8 cellular contexts compared by ENCODE assay signal in genomic region chr10:102352066-102352715, GRCh38. TPM values are rescaled to one million over a fixed set of nuclear protein-coding genes. Genes with fewer than 3 reads are reported as not detected.
DNase-seq lines count a peak whose midpoint lies in the region; TF ChIP-seq lines count a peak whose summit lies in the region.

No MANE protein-coding gene starts in this region.

- TF ChIP-seq CTCF in Loucy (conservative IDR thresholded peaks at IDR 0.05; ENCODE audit: low read length) (peak; percentile 99), glutamatergic neuron (IDR thresholded peaks at IDR 0.05; ENCODE audit: partially characterized antibody, unreplicated experiment) (peak; percentile 94), vagina (IDR thresholded peaks at IDR 0.05) (peak; percentile 73 to 91 (median 74))

- H3K4me3 ChIP-seq in Loucy (ENCODE audit: low read length, poor library complexity, severe bottlenecking) (no peak overlapping the region), vagina (no peak overlapping the region)

- no peaks in the 10 kb centered on the region for H3K9me3 ChIP-seq in Loucy (ENCODE audit: insufficient read depth, low read depth, low read length)
- H3K9me3 ChIP-seq in vagina: no peaks in the 10 kb centered on the region

- no peak overlapping the region for H3K4me2 ChIP-seq in Loucy (ENCODE audit: low read depth, low read length, poor library complexity, severe bottlenecking)

- H3K4me1 ChIP-seq in Loucy (ENCODE audit: insufficient read depth, low read length, poor library complexity, severe bottlenecking) (no peaks in the 10 kb centered on the region), vagina (no peaks in the 10 kb centered on the region)

- H2AFZ ChIP-seq in Loucy (ENCODE audit: low read length): no peak overlapping the region

- H3K9me3 Mint-ChIP-seq in activated naive CD4-positive, alpha-beta T cell treated with anti-CD3 and anti-CD28 coated beads for 36 hours: no peaks in the 10 kb centered on the region
- peaks cover 4% of the 10 kb centered on the region for H3K9me3 Mint-ChIP-seq in glutamatergic neuron (ENCODE audit: unreplicated experiment)

- CTCF ChIA-PET in activated naive CD4-positive, alpha-beta T cell treated with anti-CD3 and anti-CD28 coated beads for 36 hours (lab: Charles Lee): interaction anchor here (0.6 to 17.1 kb wide), 43 partner anchors 8 to 234 kb away, joined by 3 to 685 read pairs (median 5); partner anchors contain the start of genes ELOVL3, GBF1 and PITX3

- no peaks in the 10 kb centered on the region for H3K27me3 Mint-ChIP-seq in activated naive CD4-positive, alpha-beta T cell treated with anti-CD3 and anti-CD28 coated beads for 36 hours (ENCODE audit: low read depth)
- no peaks in the 10 kb centered on the region for H3K27me3 Mint-ChIP-seq in glutamatergic neuron (ENCODE audit: unreplicated experiment)

- no peaks in the 10 kb centered on the region for H3K9me2 ChIP-seq in Loucy (replicated peaks; ENCODE audit: low read depth, low read length)

- no peaks in the 10 kb centered on the region for H3F3A ChIP-seq in Loucy (ENCODE audit: low read depth)

- H3K36me3 ChIP-seq in Loucy (ENCODE audit: insufficient read depth, low read length): peaks cover 79% of the 10 kb centered on the region
- H3K36me3 ChIP-seq in vagina: peaks cover 0 to 34% of the 10 kb centered on the region in 2 donors

- H3K27ac ChIP-seq in vagina: no peak overlapping the region

- no peaks in the 10 kb centered on the region for H3K27me3 ChIP-seq in Loucy (ENCODE audit: insufficient read depth, low read length, poor library complexity, severe bottlenecking)
- no peaks in the 10 kb centered on the region for H3K27me3 ChIP-seq in vagina

- H3K9ac ChIP-seq in Loucy (ENCODE audit: low read depth, low read length, poor library complexity, severe bottlenecking): no peak overlapping the region

- H3K79me2 ChIP-seq in Loucy (ENCODE audit: insufficient read depth, low read length): no peaks in the 10 kb centered on the region

- H3K27ac Mint-ChIP-seq in activated naive CD4-positive, alpha-beta T cell treated with anti-CD3 and anti-CD28 coated beads for 36 hours: no peak overlapping the region
- H3K27ac Mint-ChIP-seq in glutamatergic neuron (ENCODE audit: unreplicated experiment): no peak overlapping the region

- H3K36me3 Mint-ChIP-seq in activated naive CD4-positive, alpha-beta T cell treated with anti-CD3 and anti-CD28 coated beads for 36 hours (ENCODE audit: low read depth): peaks cover 11% of the 10 kb centered on the region
- no peaks in the 10 kb centered on the region for H3K36me3 Mint-ChIP-seq in glutamatergic neuron (ENCODE audit: unreplicated experiment)

- no peak overlapping the region for H3K4me3 Mint-ChIP-seq in activated naive CD4-positive, alpha-beta T cell treated with anti-CD3 and anti-CD28 coated beads for 36 hours
- H3K4me3 Mint-ChIP-seq in glutamatergic neuron (ENCODE audit: unreplicated experiment): no peak overlapping the region

- H4K20me1 ChIP-seq in Loucy (ENCODE audit: insufficient read depth, low read length, poor library complexity, severe bottlenecking): peaks cover 5% of the 10 kb centered on the region

- TF ChIP-seq POLR2A in vagina (IDR thresholded peaks at IDR 0.05): no peak

- intact Hi-C loops in activated naive CD4-positive, alpha-beta T cell treated with anti-CD3 and anti-CD28 coated beads for 36 hours (cut with micrococcal nuclease): loop anchor here (1.0 kb wide), 3 partner anchors 121 to 220 kb away; no protein-coding TSS in a partner anchor
- intact Hi-C loops in vagina (cut with DNase I): loop anchor here (5.0 kb wide), 1 partner anchor 125 kb away; the partner anchor contains the start of gene ELOVL3

- no peaks in the 10 kb centered on the region for H3K4me1 Mint-ChIP-seq in activated naive CD4-positive, alpha-beta T cell treated with anti-CD3 and anti-CD28 coated beads for 36 hours (ENCODE audit: low read depth)
- H3K4me1 Mint-ChIP-seq in glutamatergic neuron (ENCODE audit: low read depth, unreplicated experiment): peaks cover 2% of the 10 kb centered on the region

- DNase-seq in DMS79 (lab: John Stamatoyannopoulos, UW) (peak; percentile 26), SK-N-DZ (ENCODE audit: low spot score) (peak; percentile 64), glutamatergic neuron (peak; percentile 76), pulmonary artery endothelial cell (ENCODE audit: low read depth, low spot score) (peak; percentile 20), vagina (ENCODE audit: extremely low spot score in 2 of 2) (no peak), amniotic stem cell (lab: John Stamatoyannopoulos, UW) (no peak)
- peak; percentile 87 for DNase-seq in activated naive CD4-positive, alpha-beta T cell treated with anti-CD3 and anti-CD28 coated beads for 36 hours

RNA-seq across cellular contexts. Expression of gene NFKB2, which starts 43.3 kb away (rescaled TPM):
- polyA plus RNA-seq in SK-N-DZ (2014; cell fraction: cytosol; rRNA removed): 6.1 and 9.8 TPM in 2 replicates
- polyA plus RNA-seq in SK-N-DZ (2014; cell fraction: nucleus; rRNA removed): 13.4 and 19.5 TPM in 2 replicates
- 100 to 1,000 TPM; 328 to 345 TPM for total RNA-seq in activated naive CD4-positive, alpha-beta T cell treated with anti-CD3 and anti-CD28 coated beads for 36 hours
- total RNA-seq in glutamatergic neuron (ENCODE audit: unreplicated experiment) (7.5 TPM), pulmonary artery endothelial cell (17.2 and 23.0 TPM in 2 replicates), vagina (26.8 TPM)

Comparison
In these comparisons a context has a peak if more than half of its experiments do, and no peak if none do; other contexts are left out.
1. DNase-seq: peak in DMS79 (single experiment), SK-N-DZ (single experiment), activated naive CD4-positive, alpha-beta T cell treated with anti-CD3 and anti-CD28 coated beads for 36 hours (single experiment), glutamatergic neuron (single experiment) and pulmonary artery endothelial cell (single experiment); none in vagina (0 of 2) and amniotic stem cell (single experiment).
2. RNA of gene NFKB2, which starts 43.3 kb away (total RNA-seq): 328 to 345 TPM in activated naive CD4-positive, alpha-beta T cell treated with anti-CD3 and anti-CD28 coated beads for 36 hours; 26.8 TPM in vagina (single experiment), 17.2 to 23.0 TPM in pulmonary artery endothelial cell and 7.5 TPM in glutamatergic neuron (single experiment); every median in the first group is over 10 times any median in the second.
3. Peak in every context shown above with its lines, with median percentiles within 50 percentile points of each other: CTCF ChIP-seq.